27 cellular contexts compared by ENCODE assay signal in genomic region chr10:103082683-103083082, GRCh38.
DNase-seq lines count a peak whose midpoint lies in the region; ATAC-seq and TF ChIP-seq lines count a peak whose summit lies in the region.
"Had no signal": no experiment of that assay in that cellular context is flagged by ENCODE, and none has a peak within 500 bp of the region (broad histone marks: within the 10 kb centered on the region; RNA-seq: fewer than 3 reads in every experiment).

No MANE protein-coding gene starts in this region.

- no peak overlapping the region for H4K5ac ChIP-seq in IMR-90 (ENCODE audit: low read depth, low read length)

- H3K4me1 ChIP-seq in CD4-positive, alpha-beta memory T cell (ENCODE audit: insufficient read depth, low read length) = no peaks in the 10 kb centered on the region
- H3K4me1 ChIP-seq in IMR-90 (ENCODE audit: control insufficient read depth, insufficient read depth, low read length) (peaks cover 15% of the 10 kb centered on the region), neutrophil (ENCODE audit: control insufficient read depth in 1 of 2, insufficient read depth in 1 of 2, low read depth in 1 of 2, low read length in 1 of 2) (no peaks in the 10 kb centered on the region), left lung (no peaks in the 10 kb centered on the region), uterus (no peaks in the 10 kb centered on the region)
- H3K4me1 ChIP-seq: BLaER1 treated with 17β-estradiol and CSF1 and Interleukin-3, amounts not matched to agents 10 nM and 100 nM; thyroid gland had no signal

- H3K56ac ChIP-seq in IMR-90 (ENCODE audit: extremely low read depth, insufficient read depth, low read length) = no peak overlapping the region

- POLR2A ChIA-PET in CD4-positive, alpha-beta memory T cell (lab: Charles Lee; ENCODE audit: partially characterized antibody) = interaction anchor here (1.2 kb wide), 1 partner anchor 13 kb away, joined by 3 read pairs; no protein-coding TSS in a partner anchor
- POLR2A ChIA-PET in IMR-90 (lab: Charles Lee; ENCODE audit: unreplicated experiment) = no interaction called here

- no peaks in the 10 kb centered on the region for H3K9me3 ChIP-seq in CD4-positive, alpha-beta memory T cell (ENCODE audit: control insufficient read depth in 1 of 2, low read length in 2 of 2)
- H3K9me3 ChIP-seq in IMR-90 (ENCODE audit: control insufficient read depth, insufficient read depth, low read length) = no peaks in the 10 kb centered on the region
- no peaks in the 10 kb centered on the region for H3K9me3 ChIP-seq in neutrophil
- no peaks in the 10 kb centered on the region for H3K9me3 ChIP-seq in left lung
- H3K9me3 ChIP-seq in uterus = no peaks in the 10 kb centered on the region
- H3K9me3 ChIP-seq: BLaER1 treated with 17β-estradiol and CSF1 and Interleukin-3, amounts not matched to agents 10 nM and 100 nM; MG63; thyroid gland had no signal

- dilution Hi-C loops in IMR-90 (cut with HindIII; ENCODE audit: low sequenced_read_pairs, unreplicated experiment) = no loop called here

- H2AK9ac ChIP-seq in IMR-90 (replicated peaks; ENCODE audit: low read depth, low read length, poor library complexity) = peak overlapping the region; percentile 5

- no peak overlapping the region for H4K8ac ChIP-seq in IMR-90 (ENCODE audit: low read depth in 2 of 2, low read length in 2 of 2)

- H2BK5ac ChIP-seq in IMR-90 (ENCODE audit: low read depth, low read length, poor library complexity, severe bottlenecking) = no peak overlapping the region

- no peak overlapping the region for H3K18ac ChIP-seq in IMR-90 (ENCODE audit: low read depth, low read length)

- no peaks in the 10 kb centered on the region for H3K9me3 Mint-ChIP-seq in CD4-positive, alpha-beta memory T cell
- H3K9me3 Mint-ChIP-seq: stimulated activated naive CD8-positive, alpha-beta T cell treated with anti-CD3 and anti-CD28 coated beads, Interleukin-15, amount 100 ng/mL, for 72 hours; T-helper 2 cell treated with Interferon-gamma antibody and Interleukin-4, amounts not matched to agents 5 μg/mL and 100 μg/mL, for 36 hours had no signal

- no peak overlapping the region for H2BK20ac ChIP-seq in IMR-90 (ENCODE audit: low read depth, low read length)

- in situ Hi-C loops in IMR-90 (cut with MboI; ENCODE audit: low sequenced_read_pairs) = loop anchor here (10.0 kb wide), 1 partner anchor 162 kb away; the partner anchor contains the start of gene RPEL1

- H4K91ac ChIP-seq in IMR-90 (ENCODE audit: insufficient read depth, low read depth, low read length) = no peak overlapping the region

- H3K36me3 Mint-ChIP-seq in CD4-positive, alpha-beta memory T cell = peaks cover 24 to 42% of the 10 kb centered on the region in 2 donors

- BruUV-seq in IMR-90 (replicated peaks; lab: Mats Ljungman, UMichigan) = no TSS peak

- H3K79me1 ChIP-seq in IMR-90 (ENCODE audit: low read depth in 1 of 2, low read length in 2 of 2) = peaks cover 0 to 42% of the 10 kb centered on the region in 2 experiments; a peak in 3 of 4 replicates

- no peak overlapping the region for H3K4ac ChIP-seq in IMR-90 (ENCODE audit: low read depth, low read length)

- H3K4me2 ChIP-seq in IMR-90 (ENCODE audit: low read depth, low read length) = no peak overlapping the region
- H3K4me2 ChIP-seq: BLaER1 treated with 17β-estradiol and CSF1 and Interleukin-3, amounts not matched to agents 10 nM and 100 nM; KMS-11 had no signal

- H2AFZ ChIP-seq in IMR-90 (replicated peaks; ENCODE audit: low read length, poor library complexity) = no peak overlapping the region

- no peak overlapping the region; the same call in 1 of the 2 replicates for H2AK5ac ChIP-seq in IMR-90 (ENCODE audit: low read depth, low read length)

- peak overlapping the region in 4 of 7 donors; percentile 13 to 65 (median 28) for H3K27ac Mint-ChIP-seq in CD4-positive, alpha-beta memory T cell
- H3K27ac Mint-ChIP-seq: progenitor cell of endocrine pancreas; T-helper 2 cell treated with Interferon-gamma antibody and Interleukin-4, amounts not matched to agents 5 μg/mL and 100 μg/mL, for 36 hours had no signal

- no peak overlapping the region for H3K4me3 Mint-ChIP-seq in CD4-positive, alpha-beta memory T cell
- H3K4me3 Mint-ChIP-seq: stimulated activated naive CD8-positive, alpha-beta T cell treated with anti-CD3 and anti-CD28 coated beads, Interleukin-15, amount 100 ng/mL, for 72 hours; T-helper 2 cell treated with Interferon-gamma antibody and Interleukin-4, amounts not matched to agents 5 μg/mL and 100 μg/mL, for 36 hours had no signal

- H3K23ac ChIP-seq in IMR-90 (ENCODE audit: low read depth, low read length) = no peak overlapping the region

- H3K4me1 Mint-ChIP-seq in CD4-positive, alpha-beta memory T cell = no peaks in the 10 kb centered on the region
- H3K4me1 Mint-ChIP-seq: stimulated activated naive CD8-positive, alpha-beta T cell treated with anti-CD3 and anti-CD28 coated beads, Interleukin-15, amount 100 ng/mL, for 72 hours had no signal

- CTCF ChIA-PET in CD4-positive, alpha-beta memory T cell (lab: Charles Lee; ENCODE audit: partially characterized antibody) = interaction anchor here (0.9 kb wide), 1 partner anchor 13 kb away, joined by 3 read pairs; no protein-coding TSS in a partner anchor
- CTCF ChIA-PET in IMR-90 (lab: Yijun Ruan, JAX) = no interaction called here

- no peak for DNase-seq in CD4-positive, alpha-beta memory T cell
- DNase-seq in IMR-90 (no peak), dorsolateral prefrontal cortex (no peak), left lung (no peak), uterus (no peak)
- DNase-seq: activated CD4-positive, alpha-beta T cell treated with anti-CD3 and anti-CD28 coated beads, Interleukin-2, amount 50 U/mL, for 48 hours; activated CD4-positive, CD25-positive, alpha-beta regulatory T cell treated with anti-CD3 and anti-CD28 coated beads, Interleukin-2, amount 50 U/mL, for 72 hours; activated naive CD4-positive, alpha-beta T cell treated with Interleukin-2 at 50 U/mL for 16 hours; amniotic stem cell; cortex of kidney; DMS79; GF-D8; glutamatergic neuron; MG63; NCI-H1417; NCI-H748 treated with DMSO at 0.1 percent for 48 hours; SIG-M5; stimulated activated CD8-positive, alpha-beta memory T cell treated with anti-CD3 and anti-CD28 coated beads, Interleukin-4, amount 100 ng/mL, for 48 hours; stimulated activated naive CD8-positive, alpha-beta T cell treated with anti-CD3 and anti-CD28 coated beads, Interleukin-15, amount 100 ng/mL, for 72 hours; thyroid gland had no signal

- H3K27me3 ChIP-seq in CD4-positive, alpha-beta memory T cell (ENCODE audit: insufficient read depth, low read length) = no peaks in the 10 kb centered on the region
- H3K27me3 ChIP-seq in IMR-90 (ENCODE audit: control insufficient read depth, insufficient read depth, low read length) (no peaks in the 10 kb centered on the region), dorsolateral prefrontal cortex (no peaks in the 10 kb centered on the region), neutrophil (no peaks in the 10 kb centered on the region), left lung (no peaks in the 10 kb centered on the region), uterus (no peaks in the 10 kb centered on the region)
- H3K27me3 ChIP-seq: BLaER1 treated with 17β-estradiol and CSF1 and Interleukin-3, amounts not matched to agents 10 nM and 100 nM; MG63; thyroid gland had no signal

- H3K9me1 ChIP-seq in IMR-90 (ENCODE audit: insufficient read depth, low read length) = peaks cover 20% of the 10 kb centered on the region

- H3K4me3 ChIP-seq in CD4-positive, alpha-beta memory T cell (ENCODE audit: low read length in 2 of 2) = no peak overlapping the region
- H3K4me3 ChIP-seq in IMR-90 (ENCODE audit: insufficient read depth, low read depth, low read length) (no peak overlapping the region), dorsolateral prefrontal cortex (no peak overlapping the region), neutrophil (ENCODE audit: low read depth in 1 of 2, low read length in 1 of 2) (no peak overlapping the region), left lung (no peak overlapping the region), uterus (no peak overlapping the region)
- H3K4me3 ChIP-seq: BLaER1 treated with 17β-estradiol and CSF1 and Interleukin-3, amounts not matched to agents 10 nM and 100 nM; MG63; thyroid gland had no signal

- H3K27me3 Mint-ChIP-seq in CD4-positive, alpha-beta memory T cell = no peaks in the 10 kb centered on the region
- H3K27me3 Mint-ChIP-seq: progenitor cell of endocrine pancreas; stimulated activated naive CD8-positive, alpha-beta T cell treated with anti-CD3 and anti-CD28 coated beads, Interleukin-15, amount 100 ng/mL, for 72 hours had no signal

- intact Hi-C loops in CD4-positive, alpha-beta memory T cell (cut with micrococcal nuclease) = no loop called here
- intact Hi-C loops in IMR-90 (cut with micrococcal nuclease) = no loop called here
- intact Hi-C loops in dorsolateral prefrontal cortex (cut with DNase I) = no loop called here
- intact Hi-C loops in left lung (cut with DNase I) = no loop called here
- intact Hi-C loops in uterus (cut with DNase I; ENCODE audit: low total_unique reads) = no loop called here

- H3K9ac ChIP-seq in IMR-90 (ENCODE audit: low read depth, low read length) = no peak overlapping the region
- H3K9ac ChIP-seq: BLaER1 treated with 17β-estradiol and CSF1 and Interleukin-3, amounts not matched to agents 10 nM and 100 nM; KMS-11 had no signal

- TF ChIP-seq POLR2A in IMR-90 (IDR thresholded peaks at IDR 0.05; ENCODE audit: low read depth, low read length) = no peak
- no peak for TF ChIP-seq POLR2A in uterus (IDR thresholded peaks at IDR 0.05)

- ATAC-seq in IMR-90 (ENCODE audit: low read depth) (no peak), left lung (no peak), GM18868 (IDR thresholded peaks at IDR 0.05; ENCODE audit: unreplicated experiment) (no peak)
- ATAC-seq: sciatic nerve; stimulated activated naive CD8-positive, alpha-beta T cell treated with anti-CD3 and anti-CD28 coated beads, Interleukin-15, amount 100 ng/mL, for 72 hours had no signal

- no peak for TF ChIP-seq RAD21 in IMR-90 (IDR thresholded peaks at IDR 0.05; ENCODE audit: low read length)

- peaks cover 6% of the 10 kb centered on the region for H3K36me3 ChIP-seq in CD4-positive, alpha-beta memory T cell (ENCODE audit: insufficient read depth, low read length)
- H3K36me3 ChIP-seq in IMR-90 (ENCODE audit: control insufficient read depth, insufficient read depth, low read length) = peaks cover 55% of the 10 kb centered on the region
- H3K36me3 ChIP-seq in neutrophil = peaks cover 77% of the 10 kb centered on the region
- H3K36me3 ChIP-seq in left lung = peaks cover 0 to 54% of the 10 kb centered on the region in 2 donors
- H3K36me3 ChIP-seq in uterus = no peaks in the 10 kb centered on the region

- H2BK15ac ChIP-seq in IMR-90 (ENCODE audit: low read depth, low read length) = no peak overlapping the region

- H4K20me1 ChIP-seq in IMR-90 (ENCODE audit: insufficient read depth, low read length) = peaks cover 13% of the 10 kb centered on the region; the same call in 1 of the 2 replicates

- no peak overlapping the region for H3K27ac ChIP-seq in CD4-positive, alpha-beta memory T cell (ENCODE audit: low read depth, low read length)
- H3K27ac ChIP-seq in IMR-90 (ENCODE audit: insufficient read depth, low read length) (no peak overlapping the region), dorsolateral prefrontal cortex (peak overlapping the region; percentile 22 to 96 (median 89)), neutrophil (peak overlapping the region; percentile 34), left lung (no peak overlapping the region), uterus (no peak overlapping the region)
- H3K27ac ChIP-seq: BLaER1 treated with 17β-estradiol and CSF1 and Interleukin-3, amounts not matched to agents 10 nM and 100 nM; KMS-11; thyroid gland had no signal

- no CpG with 5 or more reads among the region's 1 CpG for WGBS in IMR-90 (ENCODE audit: extremely low coverage in 2 of 2, insufficient read length in 1 of 2), 2 experiments

- TF ChIP-seq CTCF in IMR-90 (conservative IDR thresholded peaks at IDR 0.05; ENCODE audit: low read depth, low read length) (no peak), dorsolateral prefrontal cortex (IDR thresholded peaks at IDR 0.05 in 54 of 56, conservative IDR thresholded peaks at IDR 0.05 in 2 of 56; ENCODE audit: low read depth in 1 of 56, partially characterized antibody in 56 of 56) (no peak), neutrophil (IDR thresholded peaks at IDR 0.05) (no peak), left lung (IDR thresholded peaks at IDR 0.05) (no peak), uterus (IDR thresholded peaks at IDR 0.05) (no peak)

- no peak overlapping the region for H3K14ac ChIP-seq in IMR-90 (replicated peaks; ENCODE audit: low read depth, low read length)

- H2BK120ac ChIP-seq in IMR-90 (ENCODE audit: low read depth, low read length) = no peak overlapping the region

Comparison
In these comparisons a context has a peak if more than half of its experiments do, and no peak if none do; other contexts are left out.
1. H3K27ac ChIP-seq: peak in dorsolateral prefrontal cortex (59 of 59) and neutrophil (single experiment); none in CD4-positive, alpha-beta memory T cell (single experiment), IMR-90 (single experiment), left lung (0 of 2) and uterus (0 of 2).